8 cellular contexts compared by ENCODE assay signal in the genomic region with DNA sequence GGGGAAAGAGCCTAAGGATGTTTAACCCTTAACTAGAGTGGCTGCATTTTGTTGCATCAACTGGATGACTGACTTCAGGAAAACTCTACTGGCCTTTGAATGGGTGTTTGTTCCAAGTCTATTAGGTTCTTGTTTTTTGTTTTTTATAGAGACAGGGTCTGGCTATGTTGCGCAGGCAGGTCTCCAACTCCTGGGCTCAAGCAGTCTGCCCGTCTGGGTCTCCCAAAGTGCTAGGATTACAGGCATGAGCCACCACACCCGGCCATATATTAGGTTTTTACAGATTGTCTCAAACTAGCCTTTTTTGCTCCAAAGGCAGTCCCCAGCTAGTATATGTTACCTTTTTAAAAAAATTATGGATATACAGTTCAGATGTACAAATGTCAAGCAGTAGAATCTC. TPM values are rescaled to one million over a fixed set of nuclear protein-coding genes. Genes with fewer than 3 reads are reported as not detected.
A peak's percentile ranks its signal among the peaks of the same experiment; 100 is the strongest.
DNase-seq lines count a peak whose midpoint lies in the region; ATAC-seq and TF ChIP-seq lines count a peak whose summit lies in the region.

No MANE protein-coding gene starts in this region.

- intact Hi-C loops in left ventricle myocardium superior (cut with micrococcal nuclease) (no loop called here), mammary epithelial cell (cut with micrococcal nuclease) (loop anchor here (2.0 kb wide), 1 partner anchor 15 kb away; the partner anchor contains the start of gene MMP11)

- H3K4me2 ChIP-seq in mammary epithelial cell (ENCODE audit: insufficient read depth, low read depth, low read length) = peak overlapping the region; percentile 78

- 32% methylated on average over 3 of the region's 3 CpGs for WGBS in mammary epithelial cell (ENCODE audit: low coverage, missing lambda C conversion rate)

- in situ Hi-C loops in mammary epithelial cell (cut with MboI; ENCODE audit: low sequenced_read_pairs in 2 of 2) = loop anchor here in 1 of 2 donors (10.0 kb wide), 1 partner anchor 57 kb away; no protein-coding TSS in a partner anchor

- ATAC-seq in left ventricle myocardium superior (no peak), HG03045 (IDR thresholded peaks at IDR 0.05; ENCODE audit: unreplicated experiment) (no peak)

- H3K27ac ChIP-seq in right atrium auricular region (peak overlapping the region; percentile 100), mammary epithelial cell (ENCODE audit: insufficient read depth, low read depth, low read length) (peak overlapping the region; percentile 88), mucosa of rectum (ENCODE audit: low read depth in 2 of 2, low read length in 2 of 2) (no peak overlapping the region)

- DNase-seq in right atrium auricular region (ENCODE audit: low spot score) (no peak), left ventricle myocardium superior (no peak), mammary epithelial cell (no peak), D341Med (ENCODE audit: low spot score) (no peak)
- DNase-seq in activated CD4-positive, alpha-beta T cell treated with anti-CD3 and anti-CD28 coated beads for 1 hour = no peak
- no peak for DNase-seq in activated CD4-positive, alpha-beta T cell treated with anti-CD3 and anti-CD28 coated beads, Interleukin-2, amount 50 U/mL, for 1 hour

- H4K20me1 ChIP-seq in mammary epithelial cell (ENCODE audit: insufficient read depth, low read length) = no peaks in the 10 kb centered on the region

- no peak overlapping the region for H2AFZ ChIP-seq in mammary epithelial cell (ENCODE audit: low read depth, low read length)

- H3K36me3 ChIP-seq in right atrium auricular region (peaks cover 10% of the 10 kb centered on the region), mammary epithelial cell (ENCODE audit: insufficient read depth, low read length) (peaks cover 7% of the 10 kb centered on the region), mucosa of rectum (ENCODE audit: control insufficient read depth in 2 of 2, insufficient read depth in 2 of 2, low read length in 2 of 2) (peaks cover 12 to 20% of the 10 kb centered on the region in 2 donors)

- no peak for TF ChIP-seq CTCF in right atrium auricular region (IDR thresholded peaks at IDR 0.05)
- TF ChIP-seq CTCF in mammary epithelial cell (conservative IDR thresholded peaks at IDR 0.05 in 1 of 2, IDR thresholded peaks at IDR 0.05 in 1 of 2; ENCODE audit: extremely low read depth in 1 of 2, insufficient read depth in 1 of 2, low read depth in 1 of 2, low read length in 2 of 2) = no peak

- H3K9me3 ChIP-seq in right atrium auricular region (no peaks in the 10 kb centered on the region), mammary epithelial cell (replicated peaks; ENCODE audit: insufficient read depth, low read length) (no peaks in the 10 kb centered on the region), mucosa of rectum (ENCODE audit: control insufficient read depth in 2 of 2, low read length in 2 of 2) (no peaks in the 10 kb centered on the region)

- peaks cover 55% of the 10 kb centered on the region for H3K79me2 ChIP-seq in mammary epithelial cell (ENCODE audit: insufficient read depth, low read length)

- BruUV-seq in mammary epithelial cell (replicated peaks; lab: Mats Ljungman, UMichigan) = TSS peak; percentile 35

- CTCF ChIA-PET in mammary epithelial cell (lab: Charles Lee; ENCODE audit: low non-redundant PET) = no interaction called here

- H3K9ac ChIP-seq in mammary epithelial cell (ENCODE audit: insufficient read depth, low read length) = peak overlapping the region; percentile 65
- H3K9ac ChIP-seq in mucosa of rectum (ENCODE audit: low read depth in 1 of 2, low read length in 2 of 2) = peak overlapping the region; percentile 71 to 97

- H3K4me3 ChIP-seq in right atrium auricular region (peak overlapping the region; percentile 95 to 98), mammary epithelial cell (replicated peaks in 1 of 3; ENCODE audit: insufficient read depth in 1 of 3, low read depth in 2 of 3, low read length in 3 of 3) (peak overlapping the region; percentile 51 to 91 (median 67)), mucosa of rectum (ENCODE audit: low read length in 2 of 2) (peak overlapping the region; percentile 91 to 92)

- dilution Hi-C loops in mammary epithelial cell (cut with HindIII; ENCODE audit: low sequenced_read_pairs) = loop anchor here (5.0 kb wide), 1 partner anchor 106 kb away; no protein-coding TSS in a partner anchor

- peaks cover 0 to 52% of the 10 kb centered on the region in 2 donors for H3K4me1 ChIP-seq in right atrium auricular region
- peaks cover 19% of the 10 kb centered on the region for H3K4me1 ChIP-seq in mammary epithelial cell (ENCODE audit: insufficient read depth, low read length)
- H3K4me1 ChIP-seq in mucosa of rectum (ENCODE audit: control insufficient read depth in 2 of 2, insufficient read depth in 2 of 2, low read length in 2 of 2) = peaks cover 21 to 33% of the 10 kb centered on the region in 2 donors

- H3K27me3 ChIP-seq in right atrium auricular region = no peaks in the 10 kb centered on the region
- H3K27me3 ChIP-seq in mammary epithelial cell (ENCODE audit: insufficient read depth, low read length) = no peaks in the 10 kb centered on the region
- no peaks in the 10 kb centered on the region for H3K27me3 ChIP-seq in mucosa of rectum (ENCODE audit: control insufficient read depth in 2 of 2, insufficient read depth in 2 of 2, low read length in 2 of 2)

RNA-seq across cellular contexts. Expression of gene SMARCB1, which starts 1.1 kb away (rescaled TPM):
- total RNA-seq in right atrium auricular region (10 to 100 TPM; 41.4 to 45.9 TPM), left ventricle myocardium superior (48.5 TPM), mammary epithelial cell (10 to 100 TPM; 63.5 to 93.8 TPM)
- 111 TPM for polyA plus RNA-seq in mammary epithelial cell
- 277 TPM for polyA minus RNA-seq in mammary epithelial cell

RNA-seq across cellular contexts. Expression of gene MMP11, which starts 15.3 kb away (rescaled TPM):
- 10 to 100 TPM in 1 of 2 donors, 1 to 10 TPM in 1; 2.2 to 12.3 TPM for total RNA-seq in right atrium auricular region
- total RNA-seq in left ventricle myocardium superior = 32.3 TPM
- total RNA-seq in mammary epithelial cell = 1 to 10 TPM in 1 of 2 donors, under 1 TPM in 1; 0.54 to 7.0 TPM
- polyA plus RNA-seq in mammary epithelial cell = 0.26 TPM
- not detected for polyA minus RNA-seq in mammary epithelial cell

RNA-seq across cellular contexts. Expression of gene CHCHD10, which starts 20.1 kb away (rescaled TPM):
- total RNA-seq in right atrium auricular region = 100 to 1,000 TPM; 213 to 319 TPM
- total RNA-seq in left ventricle myocardium superior = 1,571 TPM
- total RNA-seq in mammary epithelial cell = 10 to 100 TPM; 17.3 to 71.6 TPM
- 28.8 TPM for polyA plus RNA-seq in mammary epithelial cell
- 228 TPM for polyA minus RNA-seq in mammary epithelial cell

RNA-seq across cellular contexts. Expression of gene C22orf15, which starts 25.1 kb away (rescaled TPM):
- total RNA-seq in right atrium auricular region (not detected), left ventricle myocardium superior (not detected), mammary epithelial cell (not detected)
- polyA plus RNA-seq in mammary epithelial cell = not detected
- polyA minus RNA-seq in mammary epithelial cell = not detected

RNA-seq across cellular contexts. Expression of gene VPREB3, which starts 33.7 kb away (rescaled TPM):
- not detected for total RNA-seq in right atrium auricular region
- total RNA-seq in left ventricle myocardium superior = 0.97 TPM
- not detected for total RNA-seq in mammary epithelial cell
- not detected for polyA plus RNA-seq in mammary epithelial cell
- polyA minus RNA-seq in mammary epithelial cell = not detected

Comparison
In these comparisons a context has a peak if more than half of its experiments do, and no peak if none do; other contexts are left out.
1. H3K27ac ChIP-seq: peak in right atrium auricular region (2 of 2) and mammary epithelial cell (single experiment); none in mucosa of rectum (0 of 2).
2. Peak in every context shown above with its lines, with median percentiles within 50 percentile points of each other: H3K4me3 ChIP-seq.